In the genomic region with DNA sequence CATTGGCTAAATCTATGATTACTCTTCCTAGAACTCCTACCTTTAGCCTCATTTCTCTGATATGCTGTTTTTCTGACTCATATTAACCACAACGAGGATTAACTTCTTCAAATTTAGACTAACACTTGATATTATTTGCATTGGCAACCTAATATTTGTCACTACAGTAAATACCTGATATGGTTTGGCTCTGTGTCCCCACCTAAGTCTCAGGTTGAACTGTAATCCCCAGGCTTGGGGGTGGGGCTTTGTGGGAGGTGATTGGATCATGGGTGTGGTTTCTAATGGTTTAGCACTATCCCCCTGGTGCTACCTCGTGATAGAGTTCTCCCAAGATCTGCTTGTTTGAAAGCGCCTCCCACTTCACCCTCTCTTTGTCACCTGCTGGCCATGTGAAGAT, we compare ENCODE assay signal across 20 cellular contexts.
"Had no signal": no experiment of that assay in that cellular context is flagged by ENCODE, and none has a peak within 500 bp of the region (broad histone marks: within the 10 kb centered on the region; RNA-seq: fewer than 3 reads in every experiment).

No MANE protein-coding gene starts in this region.

- H2AFZ ChIP-seq: parathyroid adenoma had no signal

- H3K27me3 ChIP-seq: gastroesophageal sphincter, right lobe of liver, spleen, testis, tibial nerve had no signal

- ATAC-seq: esophagus mucosa; gastroesophageal sphincter; naive thymus-derived CD4-positive, alpha-beta T cell; right lobe of liver; stimulated activated memory B cell treated with anti-CD40 and anti-IgM and Interleukin-4, amounts not matched to agents 10 μg/mL and 1 μg/mL and 100 μg/mL, for 72 hours had no signal

- H3K4me3 Mint-ChIP-seq: immature natural killer cell; naive thymus-derived CD4-positive, alpha-beta T cell; nephron progenitor cell; stimulated activated memory B cell treated with anti-CD40 and anti-IgM and Interleukin-4, amounts not matched to agents 10 μg/mL and 1 μg/mL and 100 μg/mL, for 72 hours; stimulated activated naive CD8-positive, alpha-beta T cell treated with anti-CD3 and anti-CD28 coated beads, Interleukin-15, Interleukin-2, amounts not matched to agents 100 ng/mL and 50 ng/mL, for 24 hours had no signal

- DNase-seq: cortex of kidney; effector memory CD4-positive, alpha-beta T cell; glutamatergic neuron; immature natural killer cell; left ventricle myocardium inferior; naive thymus-derived CD4-positive, alpha-beta T cell; nephron progenitor cell; right lobe of liver; spleen; stimulated activated CD4-positive, alpha-beta T cell treated with anti-CD3 and anti-CD28 coated beads, Interleukin-15, amount 100 ng/mL, for 24 hours; stimulated activated CD4-positive, alpha-beta T cell treated with anti-CD3 and anti-CD28 coated beads, Interleukin-1b, Interleukin-23, amount 100 ng/mL, for 48 hours; stimulated activated CD4-positive, alpha-beta T cell treated with anti-CD3 and anti-CD28 coated beads, Interleukin-4, amount 100 ng/mL, for 24 hours; testis had no signal

- H3K9me3 ChIP-seq: gastroesophageal sphincter, left ventricle myocardium inferior, prostate gland, right lobe of liver, testis, tibial nerve had no signal

- H3K9me3 Mint-ChIP-seq: immature natural killer cell, nephron progenitor cell had no signal

- H3K27ac Mint-ChIP-seq: immature natural killer cell; naive thymus-derived CD4-positive, alpha-beta T cell; nephron progenitor cell; stimulated activated memory B cell treated with anti-CD40 and anti-IgM and Interleukin-4, amounts not matched to agents 10 μg/mL and 1 μg/mL and 100 μg/mL, for 72 hours; stimulated activated naive CD8-positive, alpha-beta T cell treated with anti-CD3 and anti-CD28 coated beads, Interleukin-15, Interleukin-2, amounts not matched to agents 100 ng/mL and 50 ng/mL, for 24 hours had no signal

- H3K9ac ChIP-seq: parathyroid adenoma had no signal

- H3K27ac ChIP-seq: gastroesophageal sphincter, left ventricle myocardium inferior, parathyroid adenoma, prostate gland, right lobe of liver, spleen, testis, tibial nerve had no signal

- H3K79me2 ChIP-seq: parathyroid adenoma had no signal

- H3K36me3 ChIP-seq: prostate gland had no signal

- H3K4me3 ChIP-seq: gastroesophageal sphincter, left ventricle myocardium inferior, prostate gland, right lobe of liver, spleen, testis, tibial nerve had no signal

- H3K27me3 Mint-ChIP-seq: naive thymus-derived CD4-positive, alpha-beta T cell; stimulated activated memory B cell treated with anti-CD40 and anti-IgM and Interleukin-4, amounts not matched to agents 10 μg/mL and 1 μg/mL and 100 μg/mL, for 72 hours; stimulated activated naive CD8-positive, alpha-beta T cell treated with anti-CD3 and anti-CD28 coated beads, Interleukin-15, Interleukin-2, amounts not matched to agents 100 ng/mL and 50 ng/mL, for 24 hours had no signal

- H3K4me1 Mint-ChIP-seq: immature natural killer cell; naive thymus-derived CD4-positive, alpha-beta T cell; nephron progenitor cell; stimulated activated memory B cell treated with anti-CD40 and anti-IgM and Interleukin-4, amounts not matched to agents 10 μg/mL and 1 μg/mL and 100 μg/mL, for 72 hours had no signal

- H3K4me1 ChIP-seq: gastroesophageal sphincter, left ventricle myocardium inferior, parathyroid adenoma, prostate gland, spleen, testis, tibial nerve had no signal
